Comparison of ENCODE assay signal across 7 cellular contexts in the genomic region with DNA sequence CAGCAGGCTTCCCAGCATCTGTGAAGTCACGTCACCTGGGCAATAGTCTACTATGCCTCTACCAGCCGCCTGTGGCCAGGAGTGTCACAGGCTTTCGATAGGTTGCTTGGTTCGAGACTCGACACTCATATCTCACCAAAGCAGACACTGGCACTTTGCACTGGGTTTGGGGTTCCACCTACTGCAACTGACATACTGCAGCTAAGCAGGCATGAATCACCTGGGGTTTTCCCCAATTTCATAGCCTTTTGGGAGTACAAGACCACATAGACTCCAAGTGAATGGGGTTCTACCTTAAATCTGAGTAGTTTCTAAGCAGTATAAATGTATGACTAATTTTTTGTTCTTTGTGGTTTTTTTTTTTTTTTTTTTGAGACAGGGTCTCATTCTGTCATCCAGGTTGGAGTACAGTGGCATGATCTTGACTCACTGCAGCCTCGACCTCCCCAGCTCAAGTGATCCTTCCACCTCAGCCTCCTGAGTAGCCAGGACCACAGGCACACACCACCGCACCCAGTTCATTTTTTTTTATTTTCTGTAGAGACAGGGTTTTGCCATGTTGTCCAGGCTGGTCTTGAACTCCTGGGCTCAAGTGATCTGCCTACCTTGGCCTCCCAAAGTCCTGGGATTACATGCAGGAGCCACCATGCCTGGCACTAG. TPM values are rescaled to one million over a fixed set of nuclear protein-coding genes. Genes with fewer than 3 reads are reported as not detected.
DNase-seq lines count a peak whose midpoint lies in the region; ATAC-seq and TF ChIP-seq lines count a peak whose summit lies in the region.

No MANE protein-coding gene starts in this region.

- ATAC-seq in GM21423 (IDR thresholded peaks at IDR 0.05; ENCODE audit: unreplicated experiment) (peak; percentile 75), HG03565 (IDR thresholded peaks at IDR 0.05; ENCODE audit: unreplicated experiment) (peak; percentile 80), HG03521 (IDR thresholded peaks at IDR 0.05; ENCODE audit: unreplicated experiment) (no peak)

- peak; percentile 94 for DNase-seq in mammary epithelial cell
- peak; percentile 79 for DNase-seq in stimulated activated CD8-positive, alpha-beta memory T cell treated with anti-CD3 and anti-CD28 coated beads, Interleukin-4, amount 100 ng/mL, for 48 hours
- no peak for DNase-seq in COLO668 (lab: John Stamatoyannopoulos, UW; ENCODE audit: unreplicated experiment)
- DNase-seq in 8988T = no peak

- H3K4me3 ChIP-seq in mammary epithelial cell (replicated peaks in 1 of 3; ENCODE audit: insufficient read depth in 1 of 3, low read depth in 2 of 3, low read length in 3 of 3) = no peak overlapping the region

- WGBS in mammary epithelial cell (ENCODE audit: low coverage, missing lambda C conversion rate) = 81% methylated on average over 5 of the region's 7 CpGs

- CTCF ChIA-PET in mammary epithelial cell (lab: Charles Lee; ENCODE audit: low non-redundant PET) = interaction anchor here (0.7 kb wide), 1 partner anchor 10 kb away, joined by 4 read pairs; no protein-coding TSS in a partner anchor

- no peaks in the 10 kb centered on the region for H3K36me3 ChIP-seq in mammary epithelial cell (ENCODE audit: insufficient read depth, low read length)

- no peak overlapping the region for H2AFZ ChIP-seq in mammary epithelial cell (ENCODE audit: low read depth, low read length)

- no peaks in the 10 kb centered on the region for H4K20me1 ChIP-seq in mammary epithelial cell (ENCODE audit: insufficient read depth, low read length)

- no peaks in the 10 kb centered on the region for H3K79me2 ChIP-seq in mammary epithelial cell (ENCODE audit: insufficient read depth, low read length)

- no peak overlapping the region for H3K9ac ChIP-seq in mammary epithelial cell (ENCODE audit: insufficient read depth, low read length)

- no TSS peak for BruUV-seq in mammary epithelial cell (replicated peaks; lab: Mats Ljungman, UMichigan)

- H3K9me3 ChIP-seq in mammary epithelial cell (replicated peaks; ENCODE audit: insufficient read depth, low read length) = no peaks in the 10 kb centered on the region

- intact Hi-C loops in mammary epithelial cell (cut with micrococcal nuclease) = loop anchor here (10.0 kb wide), 1 partner anchor 111 kb away; no protein-coding TSS in a partner anchor

- H3K4me2 ChIP-seq in mammary epithelial cell (ENCODE audit: insufficient read depth, low read depth, low read length) = no peak overlapping the region

- H3K27ac ChIP-seq in mammary epithelial cell (ENCODE audit: insufficient read depth, low read depth, low read length) = no peak overlapping the region

- TF ChIP-seq CTCF in mammary epithelial cell (conservative IDR thresholded peaks at IDR 0.05 in 1 of 2, IDR thresholded peaks at IDR 0.05 in 1 of 2; ENCODE audit: extremely low read depth in 1 of 2, insufficient read depth in 1 of 2, low read depth in 1 of 2, low read length in 2 of 2) = no peak

- in situ Hi-C loops in mammary epithelial cell (cut with MboI; ENCODE audit: low sequenced_read_pairs in 2 of 2) = loop anchor here in 1 of 2 donors (10.0 kb wide), 1 partner anchor 181 kb away; no protein-coding TSS in a partner anchor

- H3K4me1 ChIP-seq in mammary epithelial cell (ENCODE audit: insufficient read depth, low read length) = peaks cover 37% of the 10 kb centered on the region

- dilution Hi-C loops in mammary epithelial cell (cut with HindIII; ENCODE audit: low sequenced_read_pairs) = loop anchor here (25.0 kb wide), 1 partner anchor 168 kb away; no protein-coding TSS in a partner anchor

- H3K27me3 ChIP-seq in mammary epithelial cell (ENCODE audit: insufficient read depth, low read length) = no peaks in the 10 kb centered on the region

RNA-seq across cellular contexts. Expression of a gene that starts 32.1 kb away (rescaled TPM):
- total RNA-seq in mammary epithelial cell = 10 to 100 TPM in 1 of 2 donors, 1 to 10 TPM in 1; 8.7 to 12.9 TPM
- 13.1 TPM for polyA plus RNA-seq in mammary epithelial cell
- 0.21 TPM for polyA minus RNA-seq in mammary epithelial cell

RNA-seq across cellular contexts. Expression of a gene that starts 32.2 kb away (rescaled TPM):
- 1 to 10 TPM; 5.2 to 9.4 TPM for total RNA-seq in mammary epithelial cell
- 5.2 TPM for polyA plus RNA-seq in mammary epithelial cell
- polyA minus RNA-seq in mammary epithelial cell = 11.2 TPM

RNA-seq across cellular contexts. Expression of a gene that starts 52.4 kb away (rescaled TPM):
- total RNA-seq in mammary epithelial cell = 10 to 100 TPM; 13.7 to 14.1 TPM
- polyA plus RNA-seq in mammary epithelial cell = 3.1 TPM
- 7.6 TPM for polyA minus RNA-seq in mammary epithelial cell

Comparison
In these comparisons a context has a peak if more than half of its experiments do, and no peak if none do; other contexts are left out.
1. DNase-seq: peak in mammary epithelial cell (single experiment) and stimulated activated CD8-positive, alpha-beta memory T cell treated with anti-CD3 and anti-CD28 coated beads, Interleukin-4, amount 100 ng/mL, for 48 hours (single experiment); none in COLO668 (single experiment) and 8988T (single experiment).